In the genomic region with DNA sequence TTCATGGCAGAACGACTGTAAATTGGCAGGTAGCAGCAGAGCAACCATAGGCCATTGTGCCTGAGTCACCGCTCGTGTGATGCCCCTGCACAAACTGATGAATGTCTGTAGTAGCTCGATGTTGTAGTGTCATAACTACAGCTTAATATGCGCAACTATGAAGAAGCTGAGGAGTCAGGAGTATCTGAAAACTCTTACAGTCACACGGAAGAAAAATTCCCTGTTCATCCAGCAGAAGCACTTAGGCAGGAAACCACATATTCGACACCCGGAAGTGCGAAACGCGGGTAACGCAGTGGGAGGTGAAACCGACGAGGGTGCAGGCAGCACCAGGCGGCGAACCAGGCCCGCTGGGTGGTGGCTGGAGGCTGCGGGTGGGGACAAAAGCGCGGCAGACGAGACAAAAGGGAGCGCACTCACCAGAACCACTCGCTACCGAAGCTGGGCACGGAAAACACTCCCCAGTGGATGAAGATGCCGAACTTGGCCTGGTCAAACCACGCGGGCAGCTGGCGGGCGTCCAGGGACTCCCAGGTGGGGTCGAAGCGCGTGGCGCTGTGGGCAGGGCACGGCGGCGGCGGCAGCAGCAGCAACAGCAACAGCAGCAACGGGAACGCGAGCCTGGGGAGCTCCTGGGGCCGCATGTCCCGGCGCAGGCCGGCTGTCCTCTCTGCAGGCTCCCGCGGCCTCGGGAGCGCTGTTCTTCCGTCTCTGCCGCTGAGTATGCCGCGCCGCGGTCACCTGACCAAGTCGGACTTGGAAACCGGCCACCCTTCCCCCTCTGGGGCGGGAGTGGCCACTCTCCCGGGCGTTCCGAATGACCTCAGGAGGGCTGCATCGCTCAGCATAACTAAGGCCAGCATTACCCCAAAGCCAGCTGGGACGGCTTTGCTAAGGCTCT, we compare ENCODE assay signal across 1 cellular context.
TF ChIP-seq lines count a peak whose summit lies in the region.

FUCA2 (minus strand) TSS at position 730 of the 901 bp plus-strand sequence; CDS start at position 644, 86 bp downstream.

TF ChIP-seq in HepG2, 621 proteins besides CTCF, POLR2A, EP300 and RAD21 (continued from another document and continues in another):
- TF ChIP-seq ZBTB2 (CRISPR knock-in tag; IDR thresholded peaks at IDR 0.05; ENCODE audit: low read depth) (peak; percentile 11; the same call in 1 of the 2 replicates), ZEB1 (IDR thresholded peaks at IDR 0.05; ENCODE audit: insufficient replicate concordance, low read depth) (no peak), SNRNP70 (IDR thresholded peaks at IDR 0.05; ENCODE audit: low read depth, low read length) (no peak), ZNF136 (CRISPR knock-in tag; IDR thresholded peaks at IDR 0.05; ENCODE audit: low read depth) (peak; percentile 65; the same call in 1 of the 2 replicates), CC2D1A (CRISPR knock-in tag; IDR thresholded peaks at IDR 0.05) (no peak; the same call in 1 of the 2 replicates), ASH2L (IDR thresholded peaks at IDR 0.05; ENCODE audit: insufficient read length, low read depth, low read length) (peak; percentile 95), ZNF768 (CRISPR knock-in tag; IDR thresholded peaks at IDR 0.05) (peak; percentile 81), SP2 (CRISPR knock-in tag; IDR thresholded peaks at IDR 0.05) (peak; percentile 58), ZBTB25 (CRISPR knock-in tag; IDR thresholded peaks at IDR 0.05) (peak; percentile 63; the same call in 1 of the 2 replicates), JUND (CRISPR knock-in tag; IDR thresholded peaks at IDR 0.05) (0 out of 2 replicates have a peak, but pooled peaks have one; percentile 33), ZNF883 (CRISPR knock-in tag; IDR thresholded peaks at IDR 0.05; ENCODE audit: not compliant biosample characterization) (peak; percentile 97), FLYWCH1 (CRISPR knock-in tag; IDR thresholded peaks at IDR 0.05) (no peak), ZZZ3 (CRISPR knock-in tag; IDR thresholded peaks at IDR 0.05; ENCODE audit: borderline replicate concordance) (peak; percentile 87; the same call in 1 of the 2 replicates), SIN3A (IDR thresholded peaks at IDR 0.05; ENCODE audit: borderline replicate concordance, low read depth, low read length) (peak; percentile 86; the same call in 1 of the 2 replicates), LBX2 (CRISPR knock-in tag; IDR thresholded peaks at IDR 0.05; ENCODE audit: borderline replicate concordance) (peak; percentile 97; the same call in 1 of the 2 replicates), DMAP1 (CRISPR knock-in tag; IDR thresholded peaks at IDR 0.05) (peak; percentile 99), MAFF (IDR thresholded peaks at IDR 0.05; ENCODE audit: low read depth, low read length) (peak; percentile 41; the same call in 1 of the 2 replicates), ZFX (CRISPR knock-in tag; IDR thresholded peaks at IDR 0.05; ENCODE audit: low read depth) (peak; percentile 99), TGIF2 (CRISPR knock-in tag; IDR thresholded peaks at IDR 0.05) (no peak; the same call in 1 of the 2 replicates), TEAD3 (CRISPR knock-in tag; optimal IDR thresholded peaks at IDR 0.05; ENCODE audit: borderline replicate concordance) (peak; percentile 67), RAD51 (IDR thresholded peaks at IDR 0.05; ENCODE audit: borderline replicate concordance) (peak; percentile 59; the same call in 1 of the 2 replicates), XRCC5 (optimal IDR thresholded peaks at IDR 0.05; ENCODE audit: low read length) (peak; percentile 84), GTF3A (CRISPR knock-in tag; conservative IDR thresholded peaks at IDR 0.05) (peak; percentile 91; the same call in 1 of the 2 replicates), CAMTA2 (CRISPR knock-in tag; IDR thresholded peaks at IDR 0.05; ENCODE audit: borderline replicate concordance) (no peak), STAG1 (CRISPR knock-in tag; IDR thresholded peaks at IDR 0.05) (0 out of 2 replicates have a peak, but pooled peaks have one; percentile 12), ZNF121 (CRISPR knock-in tag; IDR thresholded peaks at IDR 0.05) (peak; percentile 79), MAF1 (CRISPR knock-in tag; IDR thresholded peaks at IDR 0.05; ENCODE audit: borderline replicate concordance) (peak; percentile 93), PCBP2 (optimal IDR thresholded peaks at IDR 0.05; ENCODE audit: low read depth, low read length, poor library complexity, severe bottlenecking) (no peak), GPBP1L1 (CRISPR knock-in tag; IDR thresholded peaks at IDR 0.05) (no peak)
- TF ChIP-seq, protein P1, sequence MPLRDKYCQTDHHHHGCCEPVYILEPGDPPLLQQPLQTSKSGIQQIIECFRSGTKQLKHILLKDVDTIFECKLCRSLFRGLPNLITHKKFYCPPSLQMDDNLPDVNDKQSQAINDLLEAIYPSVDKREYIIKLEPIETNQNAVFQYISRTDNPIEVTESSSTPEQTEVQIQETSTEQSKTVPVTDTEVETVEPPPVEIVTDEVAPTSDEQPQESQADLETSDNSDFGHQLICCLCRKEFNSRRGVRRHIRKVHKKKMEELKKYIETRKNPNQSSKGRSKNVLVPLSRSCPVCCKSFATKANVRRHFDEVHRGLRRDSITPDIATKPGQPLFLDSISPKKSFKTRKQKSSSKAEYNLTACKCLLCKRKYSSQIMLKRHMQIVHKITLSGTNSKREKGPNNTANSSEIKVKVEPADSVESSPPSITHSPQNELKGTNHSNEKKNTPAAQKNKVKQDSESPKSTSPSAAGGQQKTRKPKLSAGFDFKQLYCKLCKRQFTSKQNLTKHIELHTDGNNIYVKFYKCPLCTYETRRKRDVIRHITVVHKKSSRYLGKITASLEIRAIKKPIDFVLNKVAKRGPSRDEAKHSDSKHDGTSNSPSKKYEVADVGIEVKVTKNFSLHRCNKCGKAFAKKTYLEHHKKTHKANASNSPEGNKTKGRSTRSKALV (CRISPR knock-in tag; IDR thresholded peaks at IDR 0.05): peak; percentile 63; the same call in 1 of the 2 replicates
- TF ChIP-seq, protein P2, sequence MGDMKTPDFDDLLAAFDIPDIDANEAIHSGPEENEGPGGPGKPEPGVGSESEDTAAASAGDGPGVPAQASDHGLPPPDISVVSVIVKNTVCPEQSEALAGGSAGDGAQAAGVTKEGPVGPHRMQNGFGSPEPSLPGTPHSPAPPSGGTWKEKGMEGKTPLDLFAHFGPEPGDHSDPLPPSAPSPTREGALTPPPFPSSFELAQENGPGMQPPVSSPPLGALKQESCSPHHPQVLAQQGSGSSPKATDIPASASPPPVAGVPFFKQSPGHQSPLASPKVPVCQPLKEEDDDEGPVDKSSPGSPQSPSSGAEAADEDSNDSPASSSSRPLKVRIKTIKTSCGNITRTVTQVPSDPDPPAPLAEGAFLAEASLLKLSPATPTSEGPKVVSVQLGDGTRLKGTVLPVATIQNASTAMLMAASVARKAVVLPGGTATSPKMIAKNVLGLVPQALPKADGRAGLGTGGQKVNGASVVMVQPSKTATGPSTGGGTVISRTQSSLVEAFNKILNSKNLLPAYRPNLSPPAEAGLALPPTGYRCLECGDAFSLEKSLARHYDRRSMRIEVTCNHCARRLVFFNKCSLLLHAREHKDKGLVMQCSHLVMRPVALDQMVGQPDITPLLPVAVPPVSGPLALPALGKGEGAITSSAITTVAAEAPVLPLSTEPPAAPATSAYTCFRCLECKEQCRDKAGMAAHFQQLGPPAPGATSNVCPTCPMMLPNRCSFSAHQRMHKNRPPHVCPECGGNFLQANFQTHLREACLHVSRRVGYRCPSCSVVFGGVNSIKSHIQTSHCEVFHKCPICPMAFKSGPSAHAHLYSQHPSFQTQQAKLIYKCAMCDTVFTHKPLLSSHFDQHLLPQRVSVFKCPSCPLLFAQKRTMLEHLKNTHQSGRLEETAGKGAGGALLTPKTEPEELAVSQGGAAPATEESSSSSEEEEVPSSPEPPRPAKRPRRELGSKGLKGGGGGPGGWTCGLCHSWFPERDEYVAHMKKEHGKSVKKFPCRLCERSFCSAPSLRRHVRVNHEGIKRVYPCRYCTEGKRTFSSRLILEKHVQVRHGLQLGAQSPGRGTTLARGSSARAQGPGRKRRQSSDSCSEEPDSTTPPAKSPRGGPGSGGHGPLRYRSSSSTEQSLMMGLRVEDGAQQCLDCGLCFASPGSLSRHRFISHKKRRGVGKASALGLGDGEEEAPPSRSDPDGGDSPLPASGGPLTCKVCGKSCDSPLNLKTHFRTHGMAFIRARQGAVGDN (CRISPR knock-in tag; IDR thresholded peaks at IDR 0.05): peak; percentile 100
- TF ChIP-seq, protein P3, sequence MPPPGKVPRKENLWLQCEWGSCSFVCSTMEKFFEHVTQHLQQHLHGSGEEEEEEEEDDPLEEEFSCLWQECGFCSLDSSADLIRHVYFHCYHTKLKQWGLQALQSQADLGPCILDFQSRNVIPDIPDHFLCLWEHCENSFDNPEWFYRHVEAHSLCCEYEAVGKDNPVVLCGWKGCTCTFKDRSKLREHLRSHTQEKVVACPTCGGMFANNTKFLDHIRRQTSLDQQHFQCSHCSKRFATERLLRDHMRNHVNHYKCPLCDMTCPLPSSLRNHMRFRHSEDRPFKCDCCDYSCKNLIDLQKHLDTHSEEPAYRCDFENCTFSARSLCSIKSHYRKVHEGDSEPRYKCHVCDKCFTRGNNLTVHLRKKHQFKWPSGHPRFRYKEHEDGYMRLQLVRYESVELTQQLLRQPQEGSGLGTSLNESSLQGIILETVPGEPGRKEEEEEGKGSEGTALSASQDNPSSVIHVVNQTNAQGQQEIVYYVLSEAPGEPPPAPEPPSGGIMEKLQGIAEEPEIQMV (CRISPR knock-in tag; IDR thresholded peaks at IDR 0.05; ENCODE audit: low read depth): peak; percentile 71; the same call in 1 of the 2 replicates
- TF ChIP-seq, protein P4, sequence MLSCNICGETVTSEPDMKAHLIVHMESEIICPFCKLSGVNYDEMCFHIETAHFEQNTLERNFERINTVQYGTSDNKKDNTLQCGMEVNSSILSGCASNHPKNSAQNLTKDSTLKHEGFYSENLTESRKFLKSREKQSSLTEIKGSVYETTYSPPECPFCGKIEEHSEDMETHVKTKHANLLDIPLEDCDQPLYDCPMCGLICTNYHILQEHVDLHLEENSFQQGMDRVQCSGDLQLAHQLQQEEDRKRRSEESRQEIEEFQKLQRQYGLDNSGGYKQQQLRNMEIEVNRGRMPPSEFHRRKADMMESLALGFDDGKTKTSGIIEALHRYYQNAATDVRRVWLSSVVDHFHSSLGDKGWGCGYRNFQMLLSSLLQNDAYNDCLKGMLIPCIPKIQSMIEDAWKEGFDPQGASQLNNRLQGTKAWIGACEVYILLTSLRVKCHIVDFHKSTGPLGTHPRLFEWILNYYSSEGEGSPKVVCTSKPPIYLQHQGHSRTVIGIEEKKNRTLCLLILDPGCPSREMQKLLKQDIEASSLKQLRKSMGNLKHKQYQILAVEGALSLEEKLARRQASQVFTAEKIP (CRISPR knock-in tag; IDR thresholded peaks at IDR 0.05; ENCODE audit: borderline replicate concordance): no peak
